21 cellular contexts compared by ENCODE assay signal in the genomic region with DNA sequence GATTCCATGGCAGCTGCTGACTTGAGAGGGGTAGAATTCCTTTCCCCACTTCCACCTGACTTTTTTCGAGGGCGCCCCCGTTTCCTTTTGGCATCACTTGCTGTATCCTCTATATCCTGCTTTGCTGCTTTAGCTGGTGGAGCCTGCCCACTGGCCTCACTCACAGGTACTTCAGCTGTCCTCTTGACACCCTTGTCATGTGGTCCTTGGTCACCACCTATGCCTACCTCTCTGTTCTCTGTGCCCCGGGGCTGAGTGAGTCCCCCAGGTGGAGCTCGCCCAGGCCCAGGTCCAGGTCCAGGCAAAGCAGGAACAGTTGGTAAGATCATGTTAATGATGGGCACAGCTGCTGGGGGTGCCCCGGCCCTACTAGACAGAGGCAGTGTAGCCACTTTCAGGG. TPM values are rescaled to one million over a fixed set of nuclear protein-coding genes. Genes with fewer than 3 reads are reported as not detected.
A peak's percentile ranks its signal among the peaks of the same experiment; 100 is the strongest.
DNase-seq lines count a peak whose midpoint lies in the region; ATAC-seq, FAIRE-seq and TF ChIP-seq lines count a peak whose summit lies in the region.
"Had no signal": no experiment of that assay in that cellular context is flagged by ENCODE, and none has a peak within 500 bp of the region (broad histone marks: within the 10 kb centered on the region; RNA-seq: fewer than 3 reads in every experiment).

No MANE protein-coding gene starts in this region.

- CTCF ChIA-PET in WTC11 (lab: Charles Lee): interaction anchor here (1.5 kb wide), 1 partner anchor 42 kb away, joined by 6 read pairs; no protein-coding TSS in a partner anchor

- 62 to 85% methylated on average over 6 of the region's 6 CpGs for WGBS in lung, 2 donors
- WGBS in thyroid gland, 2 donors: 62 to 70% methylated on average over 6 of the region's 6 CpGs
- WGBS in pancreas, 2 donors: 83 to 89% methylated on average over 6 of the region's 6 CpGs

- H3K9me3 Mint-ChIP-seq in activated CD4-positive, alpha-beta T cell treated with anti-CD3 and anti-CD28 coated beads, Interleukin-2, amount 10 ng/mL, durations not matched to agents 24 days and 14 days: no peaks in the 10 kb centered on the region
- no peaks in the 10 kb centered on the region for H3K9me3 Mint-ChIP-seq in WTC11
- H3K9me3 Mint-ChIP-seq: activated CD4-positive, alpha-beta T cell treated with anti-CD3 and anti-CD28 coated beads, Interleukin-2, amount 10 ng/mL, durations not matched to agents 7 days and 5 days; stimulated activated naive CD8-positive, alpha-beta T cell treated with anti-CD3 and anti-CD28 coated beads, Interleukin-15, amount 100 ng/mL, for 72 hours had no signal

- POLR2A ChIA-PET in WTC11 (lab: Charles Lee): interaction anchor here (0.6 kb wide), 1 partner anchor 62 kb away, joined by 3 read pairs; no protein-coding TSS in a partner anchor

- no peaks in the 10 kb centered on the region for H3K27me3 Mint-ChIP-seq in activated CD4-positive, alpha-beta T cell treated with anti-CD3 and anti-CD28 coated beads, Interleukin-2, amount 10 ng/mL, durations not matched to agents 24 days and 14 days
- H3K27me3 Mint-ChIP-seq in WTC11 (ENCODE audit: low read depth): no peaks in the 10 kb centered on the region
- H3K27me3 Mint-ChIP-seq: activated CD4-positive, alpha-beta T cell treated with anti-CD3 and anti-CD28 coated beads, Interleukin-2, amount 10 ng/mL, durations not matched to agents 7 days and 5 days; stimulated activated naive CD8-positive, alpha-beta T cell treated with anti-CD3 and anti-CD28 coated beads, Interleukin-15, amount 100 ng/mL, for 72 hours had no signal

- no peak overlapping the region for H3K4me3 Mint-ChIP-seq in activated CD4-positive, alpha-beta T cell treated with anti-CD3 and anti-CD28 coated beads, Interleukin-2, amount 10 ng/mL, durations not matched to agents 24 days and 14 days
- no peak overlapping the region for H3K4me3 Mint-ChIP-seq in WTC11
- H3K4me3 Mint-ChIP-seq: activated CD4-positive, alpha-beta T cell treated with anti-CD3 and anti-CD28 coated beads, Interleukin-2, amount 10 ng/mL, durations not matched to agents 7 days and 5 days; stimulated activated naive CD8-positive, alpha-beta T cell treated with anti-CD3 and anti-CD28 coated beads, Interleukin-15, amount 100 ng/mL, for 72 hours had no signal

- no peak for DNase-seq in activated CD4-positive, alpha-beta T cell treated with anti-CD3 and anti-CD28 coated beads, Interleukin-2, amount 10 ng/mL, durations not matched to agents 24 days and 14 days
- no peak for DNase-seq in activated CD4-positive, alpha-beta T cell treated with anti-CD3 and anti-CD28 coated beads for 1 hour
- no peak for DNase-seq in WTC11 (ENCODE audit: low spot score)
- DNase-seq in lung (ENCODE audit: low spot score): peak; percentile 71
- DNase-seq in thyroid gland: peak; percentile 56 to 72
- DNase-seq in pancreas: no peak
- no peak for DNase-seq in ascending aorta (ENCODE audit: low spot score in 2 of 2)
- DNase-seq in DMS114 treated with DMSO at 0.1 percent for 48 hours (lab: John Stamatoyannopoulos, UW; ENCODE audit: unreplicated experiment): no peak
- DNase-seq: activated CD4-positive, alpha-beta T cell treated with anti-CD3 and anti-CD28 coated beads, Interleukin-2, amount 10 ng/mL, durations not matched to agents 7 days and 5 days; activated CD8-positive, alpha-beta memory T cell treated with anti-CD3 and anti-CD28 coated beads, Interleukin-2, amount 50 U/mL, for 4 hours; activated effector memory CD4-positive, alpha-beta T cell treated with anti-CD3 and anti-CD28 coated beads, Interleukin-2, amount 50 U/mL, for 16 hours; aorta; foreskin melanocyte; GM23248; KBM-7; kidney glomerular epithelial cell; NCI-H1694; NCI-H748 treated with DMSO at 0.1 percent for 48 hours; small intestine; stimulated activated naive CD8-positive, alpha-beta T cell treated with anti-CD3 and anti-CD28 coated beads, Interleukin-15, amount 100 ng/mL, for 72 hours had no signal

- H3K27ac ChIP-seq in lung (ENCODE audit: low read depth in 1 of 2, low read length in 1 of 2): peak overlapping the region in 1 of 2 donors; percentile 18
- H3K27ac ChIP-seq in thyroid gland: no peak overlapping the region
- H3K27ac ChIP-seq in pancreas: no peak overlapping the region
- H3K27ac ChIP-seq in ascending aorta: no peak overlapping the region
- H3K27ac ChIP-seq: GM23248 had no signal

- no peaks in the 10 kb centered on the region for H3K27me3 ChIP-seq in lung (ENCODE audit: control insufficient read depth, insufficient read depth)
- no peaks in the 10 kb centered on the region for H3K27me3 ChIP-seq in thyroid gland
- no peaks in the 10 kb centered on the region for H3K27me3 ChIP-seq in pancreas
- H3K27me3 ChIP-seq in ascending aorta: no peaks in the 10 kb centered on the region

- H3K36me3 Mint-ChIP-seq in activated CD4-positive, alpha-beta T cell treated with anti-CD3 and anti-CD28 coated beads, Interleukin-2, amount 10 ng/mL, durations not matched to agents 24 days and 14 days (ENCODE audit: low read depth): peaks cover 47% of the 10 kb centered on the region
- peaks cover 33% of the 10 kb centered on the region for H3K36me3 Mint-ChIP-seq in WTC11

- intact Hi-C loops in activated CD4-positive, alpha-beta T cell treated with anti-CD3 and anti-CD28 coated beads, Interleukin-2, amount 10 ng/mL, durations not matched to agents 24 days and 14 days (cut with micrococcal nuclease): no loop called here
- intact Hi-C loops in thyroid gland (cut with DNase I): loop anchor here (2.0 kb wide), 1 partner anchor 42 kb away; no protein-coding TSS in a partner anchor
- intact Hi-C loops in pancreas (cut with DNase I): loop anchor here in 1 of 3 donors (5.0 kb wide), 1 partner anchor 40 kb away; no protein-coding TSS in a partner anchor
- intact Hi-C loops in ascending aorta (cut with DNase I): no loop called here

- H3K9me3 ChIP-seq in lung (ENCODE audit: control insufficient read depth in 2 of 2, insufficient read depth in 1 of 2, low read length in 1 of 2) (no peaks in the 10 kb centered on the region), thyroid gland (no peaks in the 10 kb centered on the region), pancreas (no peaks in the 10 kb centered on the region), ascending aorta (no peaks in the 10 kb centered on the region)

- TF ChIP-seq POLR2A in thyroid gland (IDR thresholded peaks at IDR 0.05): no peak

- no peak for TF ChIP-seq CTCF in WTC11 (IDR thresholded peaks at IDR 0.05)
- TF ChIP-seq CTCF in lung (IDR thresholded peaks at IDR 0.05; ENCODE audit: control extremely low read depth, extremely low read depth): no peak
- no peak for TF ChIP-seq CTCF in thyroid gland (IDR thresholded peaks at IDR 0.05)
- TF ChIP-seq CTCF in pancreas (IDR thresholded peaks at IDR 0.05): no peak
- no peak for TF ChIP-seq CTCF in ascending aorta (IDR thresholded peaks at IDR 0.05)

- no peak overlapping the region for H3K4me3 ChIP-seq in lung
- H3K4me3 ChIP-seq in thyroid gland (replicated peaks in 1 of 3): no peak overlapping the region
- no peak overlapping the region for H3K4me3 ChIP-seq in pancreas
- no peak overlapping the region for H3K4me3 ChIP-seq in ascending aorta
- H3K4me3 ChIP-seq: GM23248 had no signal

- H3K27ac Mint-ChIP-seq in activated CD4-positive, alpha-beta T cell treated with anti-CD3 and anti-CD28 coated beads, Interleukin-2, amount 10 ng/mL, durations not matched to agents 24 days and 14 days: peak overlapping the region; percentile 31
- peak overlapping the region; percentile 63; the same call in 1 of the 2 replicates for H3K27ac Mint-ChIP-seq in WTC11
- H3K27ac Mint-ChIP-seq: activated CD4-positive, alpha-beta T cell treated with anti-CD3 and anti-CD28 coated beads, Interleukin-2, amount 10 ng/mL, durations not matched to agents 7 days and 5 days had no signal

- H3K4me1 Mint-ChIP-seq in activated CD4-positive, alpha-beta T cell treated with anti-CD3 and anti-CD28 coated beads, Interleukin-2, amount 10 ng/mL, durations not matched to agents 24 days and 14 days: peaks cover 40% of the 10 kb centered on the region
- peaks cover 13% of the 10 kb centered on the region for H3K4me1 Mint-ChIP-seq in WTC11

- H3K4me1 ChIP-seq in lung (ENCODE audit: control insufficient read depth in 2 of 2, insufficient read depth in 2 of 2, low read length in 2 of 2) (peaks cover under 1 to 3% of the 10 kb centered on the region in 2 donors), thyroid gland (peaks cover 7 to 12% of the 10 kb centered on the region in 2 donors), pancreas (peaks cover 0 to 11% (median 0%) of the 10 kb centered on the region in 3 donors), ascending aorta (peaks cover 0 to 6% of the 10 kb centered on the region in 2 donors)

- ATAC-seq in WTC11 (no peak), lung (ENCODE audit: insufficient read depth, low FRiP score) (no peak), pancreas (no peak)
- ATAC-seq: stimulated activated naive CD8-positive, alpha-beta T cell treated with anti-CD3 and anti-CD28 coated beads, Interleukin-15, amount 100 ng/mL, for 72 hours had no signal

- peaks cover 0 to 18% of the 10 kb centered on the region in 2 donors for H3K36me3 ChIP-seq in lung (ENCODE audit: control insufficient read depth in 2 of 2, insufficient read depth in 2 of 2, low read length in 2 of 2)
- H3K36me3 ChIP-seq in thyroid gland: peaks cover 14 to 17% of the 10 kb centered on the region in 2 donors
- peaks cover 0 to 4% (median 0%) of the 10 kb centered on the region in 3 donors for H3K36me3 ChIP-seq in pancreas
- H3K36me3 ChIP-seq in ascending aorta: peaks cover 13 to 27% of the 10 kb centered on the region in 2 donors

- FAIRE-seq in pancreas (lab: Jason Lieb, UNC): no peak
- FAIRE-seq: small intestine, TTC549 had no signal

RNA-seq across cellular contexts. Expression of a gene that starts 4.5 kb away (rescaled TPM):
- 69.2 and 73.1 TPM in 2 replicates for total RNA-seq in activated CD4-positive, alpha-beta T cell treated with anti-CD3 and anti-CD28 coated beads, Interleukin-2, amount 10 ng/mL, durations not matched to agents 24 days and 14 days
- 59.2 to 69.2 TPM (median 67.7 TPM) in 3 replicates for total RNA-seq in WTC11 (2021)
- 10 to 100 TPM; 40.2 to 40.3 TPM for total RNA-seq in lung
- polyA plus RNA-seq in lung: 10 to 100 TPM; 16.6 to 29.0 TPM
- total RNA-seq in thyroid gland: 10 to 100 TPM; 36.0 to 69.9 (median 58.4) TPM
- 10 to 100 TPM in 3 of 6 donors, 1 to 10 TPM in 3; 5.6 to 34.2 (median 8.6) TPM for total RNA-seq in pancreas
- polyA plus RNA-seq in pancreas: 1 to 10 TPM; 8.6 to 9.5 TPM
- total RNA-seq in ascending aorta: 8.4 TPM

RNA-seq across cellular contexts. Expression of a gene that starts 15.3 kb away (rescaled TPM):
- total RNA-seq in activated CD4-positive, alpha-beta T cell treated with anti-CD3 and anti-CD28 coated beads, Interleukin-2, amount 10 ng/mL, durations not matched to agents 24 days and 14 days: 57.1 and 59.2 TPM in 2 replicates
- total RNA-seq in WTC11 (2021): 25.6 to 33.6 TPM (median 30.5 TPM) in 3 replicates
- 10 to 100 TPM; 48.3 to 65.2 TPM for total RNA-seq in lung
- 10 to 100 TPM; 25.0 to 42.3 TPM for polyA plus RNA-seq in lung
- total RNA-seq in thyroid gland: 100 to 1,000 TPM in 3 of 4 donors, 10 to 100 TPM in 1; 93.1 to 110 (median 107) TPM
- total RNA-seq in pancreas: 10 to 100 TPM; 20.0 to 36.5 (median 24.1) TPM
- 10 to 100 TPM; 33.3 to 44.2 TPM for polyA plus RNA-seq in pancreas
- total RNA-seq in ascending aorta: 94.8 TPM

RNA-seq across cellular contexts. Expression of a gene that starts 29.9 kb away (rescaled TPM):
- not detected in 2 replicates for total RNA-seq in activated CD4-positive, alpha-beta T cell treated with anti-CD3 and anti-CD28 coated beads, Interleukin-2, amount 10 ng/mL, durations not matched to agents 24 days and 14 days
- total RNA-seq in WTC11 (2021) (17.9 to 23.9 TPM (median 20.2 TPM) in 3 replicates), lung (100 to 1,000 TPM; 195 to 282 TPM), thyroid gland (100 to 1,000 TPM; 151 to 513 (median 310) TPM), pancreas (10 to 100 TPM; 13.1 to 36.8 (median 25.2) TPM), ascending aorta (102 TPM)
- polyA plus RNA-seq in lung (100 to 1,000 TPM in 1 of 2 donors, 10 to 100 TPM in 1; 84.1 to 177 TPM), pancreas (10 to 100 TPM; 53.6 to 93.0 TPM)
- total RNA-seq: activated CD4-positive, alpha-beta T cell treated with anti-CD3 and anti-CD28 coated beads, Interleukin-2, amount 10 ng/mL, durations not matched to agents 7 days and 5 days had no signal

RNA-seq across cellular contexts. Expression of a gene that starts 56.8 kb away (rescaled TPM):
- total RNA-seq in activated CD4-positive, alpha-beta T cell treated with anti-CD3 and anti-CD28 coated beads, Interleukin-2, amount 10 ng/mL, durations not matched to agents 24 days and 14 days: 452 and 456 TPM in 2 replicates
- total RNA-seq in WTC11 (2021): 360 to 414 TPM (median 383 TPM) in 3 replicates
- total RNA-seq in lung: 100 to 1,000 TPM; 123 to 247 TPM
- polyA plus RNA-seq in lung: 100 to 1,000 TPM; 373 to 452 TPM
- total RNA-seq in thyroid gland: 100 to 1,000 TPM; 154 to 283 (median 226) TPM
- total RNA-seq in pancreas: 100 to 1,000 TPM in 3 of 6 donors, 10 to 100 TPM in 3; 61.9 to 106 (median 90.5) TPM
- polyA plus RNA-seq in pancreas: 100 to 1,000 TPM; 172 to 217 TPM
- 320 TPM for total RNA-seq in ascending aorta

Comparison
In these comparisons a context has a peak if more than half of its experiments do, and no peak if none do; other contexts are left out.
1. DNase-seq: peak in lung (single experiment) and thyroid gland (2 of 2); none in activated CD4-positive, alpha-beta T cell treated with anti-CD3 and anti-CD28 coated beads, Interleukin-2, amount 10 ng/mL, durations not matched to agents 24 days and 14 days (single experiment), activated CD4-positive, alpha-beta T cell treated with anti-CD3 and anti-CD28 coated beads for 1 hour (single experiment), WTC11 (single experiment), pancreas (0 of 6), ascending aorta (0 of 2) and DMS114 treated with DMSO at 0.1 percent for 48 hours (single experiment).
2. RNA of a gene that starts 29.9 kb away (total RNA-seq): 151 to 513 TPM in thyroid gland, 195 to 282 TPM in lung, 102 TPM in ascending aorta (single experiment), 13.1 to 36.8 TPM in pancreas and 17.9 to 23.9 TPM in WTC11; not detected in activated CD4-positive, alpha-beta T cell treated with anti-CD3 and anti-CD28 coated beads, Interleukin-2, amount 10 ng/mL, durations not matched to agents 24 days and 14 days; every median in the first group is over 10 times any median in the second.